Comparison of ENCODE assay signal across 16 cellular contexts in genomic region chr5:142794527-142794926, GRCh38.
"Had no signal": no experiment of that assay in that cellular context is flagged by ENCODE, and none has a peak within 500 bp of the region (broad histone marks: within the 10 kb centered on the region; RNA-seq: fewer than 3 reads in every experiment).

No MANE protein-coding gene starts in this region.

- H3K27me3 Mint-ChIP-seq: activated CD4-positive, alpha-beta memory T cell treated with anti-CD3 and anti-CD28 coated beads, Interleukin-2, amount 10 ng/mL, durations not matched to agents 7 days and 5 days; activated CD4-positive, alpha-beta T cell treated with anti-CD3 and anti-CD28 coated beads for 36 hours; T-cell had no signal

- H3K4me3 Mint-ChIP-seq: activated CD4-positive, alpha-beta memory T cell treated with anti-CD3 and anti-CD28 coated beads, Interleukin-2, amount 10 ng/mL, durations not matched to agents 7 days and 5 days; activated CD4-positive, alpha-beta T cell treated with anti-CD3 and anti-CD28 coated beads for 36 hours; nephron; T-cell had no signal

- H3K9me3 ChIP-seq: gastroesophageal sphincter, mucosa of descending colon, psoas muscle, thyroid gland, uterus had no signal

- DNase-seq: activated CD4-positive, alpha-beta memory T cell treated with anti-CD3 and anti-CD28 coated beads, Interleukin-2, amount 10 ng/mL, durations not matched to agents 7 days and 5 days; activated CD4-positive, alpha-beta T cell treated with anti-CD3 and anti-CD28 coated beads for 36 hours; activated CD8-positive, alpha-beta memory T cell treated with anti-CD3 and anti-CD28 coated beads, Interleukin-2, amount 50 U/mL, for 48 hours; activated naive CD4-positive, alpha-beta T cell treated with Interleukin-2 at 50 U/mL for 16 hours; cortex of kidney; mucosa of descending colon; psoas muscle; stimulated activated CD4-positive, alpha-beta T cell treated with anti-CD3 and anti-CD28 coated beads, Interleukin-15, amount 100 ng/mL, for 24 hours; stimulated activated CD4-positive, alpha-beta T cell treated with anti-CD3 and anti-CD28 coated beads, Interleukin-4, amount 100 ng/mL, for 24 hours; T-cell; thyroid gland; uterus had no signal

- H3K9me3 Mint-ChIP-seq: activated CD4-positive, alpha-beta memory T cell treated with anti-CD3 and anti-CD28 coated beads, Interleukin-2, amount 10 ng/mL, durations not matched to agents 7 days and 5 days; nephron; T-cell had no signal

- H3K36me3 ChIP-seq: cardiac muscle cell, gastroesophageal sphincter, thyroid gland, uterus had no signal

- H3K27ac ChIP-seq: cardiac muscle cell, gastroesophageal sphincter, psoas muscle, thyroid gland, uterus, VCaP had no signal

- H3K4me1 ChIP-seq: thyroid gland, uterus had no signal

- H3K4me3 ChIP-seq: cardiac muscle cell, gastroesophageal sphincter, mucosa of descending colon, psoas muscle, thyroid gland, uterus had no signal

- ATAC-seq: activated CD4-positive, alpha-beta T cell treated with anti-CD3 and anti-CD28 coated beads for 36 hours; mucosa of descending colon; psoas muscle; T-cell had no signal

- H3K27ac Mint-ChIP-seq: activated CD4-positive, alpha-beta memory T cell treated with anti-CD3 and anti-CD28 coated beads, Interleukin-2, amount 10 ng/mL, durations not matched to agents 7 days and 5 days had no signal

- H3K27me3 ChIP-seq: cardiac muscle cell, gastroesophageal sphincter, thyroid gland, uterus had no signal
